In genomic region chr7:151315038-151315655, GRCh38 we compare ENCODE assay signal across 9 cellular contexts. TPM values are rescaled to one million over a fixed set of nuclear protein-coding genes. Genes with fewer than 3 reads are reported as not detected.
DNase-seq lines count a peak whose midpoint lies in the region; ATAC-seq and TF ChIP-seq lines count a peak whose summit lies in the region.
"Had no signal": no experiment of that assay in that cellular context is flagged by ENCODE, and none has a peak within 500 bp of the region (broad histone marks: within the 10 kb centered on the region; RNA-seq: fewer than 3 reads in every experiment).

No MANE protein-coding gene starts in this region.

- H3K27me3 Mint-ChIP-seq in activated T-helper 2 cell treated with anti-CD3 and anti-CD28 coated beads, Interferon-gamma antibody, Interleukin-2, Interleukin-4, amounts not matched to agents 10 μg/mL and 5 μg/mL and 100 μg/mL, durations not matched to agents 14 hours and 24 hours and 36 hours (ENCODE audit: low read depth), result no peaks in the 10 kb centered on the region

- DNase-seq in NCI-H146 (lab: John Stamatoyannopoulos, UW) (peak; percentile 34), NCI-H146 treated with DMSO at 0.1 percent for 48 hours (lab: John Stamatoyannopoulos, UW; ENCODE audit: unreplicated experiment) (no peak), KG1 (lab: John Stamatoyannopoulos, UW) (peak; percentile 28), RWPE2 (ENCODE audit: low spot score) (no peak), foreskin keratinocyte (no peak), omental fat pad (ENCODE audit: low spot score) (peak; percentile 60), tibial artery (peak; percentile 70 to 73)
- DNase-seq in activated T-helper 2 cell treated with anti-CD3 and anti-CD28 coated beads, Interferon-gamma antibody, Interleukin-2, Interleukin-4, amounts not matched to agents 10 μg/mL and 5 μg/mL and 100 μg/mL, durations not matched to agents 14 hours and 24 hours and 36 hours (ENCODE audit: low spot score), result peak; percentile 69

- H3K4me1 Mint-ChIP-seq in activated T-helper 2 cell treated with anti-CD3 and anti-CD28 coated beads, Interferon-gamma antibody, Interleukin-2, Interleukin-4, amounts not matched to agents 10 μg/mL and 5 μg/mL and 100 μg/mL, durations not matched to agents 14 hours and 24 hours and 36 hours (ENCODE audit: low read depth), result peaks cover 7% of the 10 kb centered on the region

- TF ChIP-seq CTCF in RWPE2 (IDR thresholded peaks at IDR 0.05; ENCODE audit: poor library complexity, severe bottlenecking) (peak; percentile 81), foreskin keratinocyte (conservative IDR thresholded peaks at IDR 0.05) (peak; percentile 80), omental fat pad (IDR thresholded peaks at IDR 0.05) (peak in 1 of 3 donors; percentile 59), tibial artery (IDR thresholded peaks at IDR 0.05) (peak; percentile 79 to 81)

- H3K27ac ChIP-seq in RWPE2 (ENCODE audit: poor library complexity, severe bottlenecking) (no peak overlapping the region), foreskin keratinocyte (no peak overlapping the region), tibial artery (no peak overlapping the region)
- H3K27ac ChIP-seq: BLaER1 treated with 17β-estradiol and CSF1 and Interleukin-3, amounts not matched to agents 10 nM and 100 nM had no signal

- intact Hi-C loops in activated T-helper 2 cell treated with anti-CD3 and anti-CD28 coated beads, Interferon-gamma antibody, Interleukin-2, Interleukin-4, amounts not matched to agents 10 μg/mL and 5 μg/mL and 100 μg/mL, durations not matched to agents 14 hours and 24 hours and 36 hours (cut with micrococcal nuclease), result loop anchor here (1.0 kb wide), 1 partner anchor 35 kb away; no protein-coding TSS in a partner anchor
- intact Hi-C loops in tibial artery (cut with DNase I; ENCODE audit: low total_unique reads), result no loop called here

- no peaks in the 10 kb centered on the region for H3K4me1 ChIP-seq in RWPE2 (ENCODE audit: insufficient read depth, poor library complexity, severe bottlenecking)
- no peaks in the 10 kb centered on the region for H3K4me1 ChIP-seq in foreskin keratinocyte
- peaks cover 0 to 18% (median 13%) of the 10 kb centered on the region in 4 donors for H3K4me1 ChIP-seq in tibial artery
- H3K4me1 ChIP-seq: BLaER1 treated with 17β-estradiol and CSF1 and Interleukin-3, amounts not matched to agents 10 nM and 100 nM had no signal

- peaks cover 5% of the 10 kb centered on the region for H3K36me3 Mint-ChIP-seq in activated T-helper 2 cell treated with anti-CD3 and anti-CD28 coated beads, Interferon-gamma antibody, Interleukin-2, Interleukin-4, amounts not matched to agents 10 μg/mL and 5 μg/mL and 100 μg/mL, durations not matched to agents 14 hours and 24 hours and 36 hours (ENCODE audit: low read depth)

- no peak overlapping the region for H3K4me3 Mint-ChIP-seq in activated T-helper 2 cell treated with anti-CD3 and anti-CD28 coated beads, Interferon-gamma antibody, Interleukin-2, Interleukin-4, amounts not matched to agents 10 μg/mL and 5 μg/mL and 100 μg/mL, durations not matched to agents 14 hours and 24 hours and 36 hours (ENCODE audit: low read depth)

- H3K4me3 ChIP-seq in RWPE2 (ENCODE audit: severe bottlenecking) (no peak overlapping the region), tibial artery (no peak overlapping the region)
- H3K4me3 ChIP-seq: BLaER1 treated with 17β-estradiol and CSF1 and Interleukin-3, amounts not matched to agents 10 nM and 100 nM had no signal

- peak; percentile 79 for ATAC-seq in RWPE2 (ENCODE audit: low read depth)
- ATAC-seq in foreskin keratinocyte, result peak; percentile 75
- ATAC-seq in omental fat pad (ENCODE audit: low FRiP score), result peak; percentile 62

- H3K36me3 ChIP-seq in RWPE2 (ENCODE audit: low read depth) (no peaks in the 10 kb centered on the region), tibial artery (no peaks in the 10 kb centered on the region)

- H3K9me3 ChIP-seq in RWPE2 (ENCODE audit: severe bottlenecking) (peaks cover 2% of the 10 kb centered on the region), tibial artery (peaks cover 0 to 13% (median 12%) of the 10 kb centered on the region in 3 donors)

- no peak overlapping the region for H3K27ac Mint-ChIP-seq in activated T-helper 2 cell treated with anti-CD3 and anti-CD28 coated beads, Interferon-gamma antibody, Interleukin-2, Interleukin-4, amounts not matched to agents 10 μg/mL and 5 μg/mL and 100 μg/mL, durations not matched to agents 14 hours and 24 hours and 36 hours

- H3K27me3 ChIP-seq in RWPE2 (ENCODE audit: insufficient read depth, poor library complexity, severe bottlenecking) (no peaks in the 10 kb centered on the region), foreskin keratinocyte (peaks cover 3% of the 10 kb centered on the region), tibial artery (no peaks in the 10 kb centered on the region)
- H3K27me3 ChIP-seq: BLaER1 treated with 17β-estradiol and CSF1 and Interleukin-3, amounts not matched to agents 10 nM and 100 nM had no signal

- H3K9me3 Mint-ChIP-seq in activated T-helper 2 cell treated with anti-CD3 and anti-CD28 coated beads, Interferon-gamma antibody, Interleukin-2, Interleukin-4, amounts not matched to agents 10 μg/mL and 5 μg/mL and 100 μg/mL, durations not matched to agents 14 hours and 24 hours and 36 hours, result peaks cover 21% of the 10 kb centered on the region

RNA-seq across cellular contexts. Expression of gene NUB1, which starts 26.5 kb away (rescaled TPM):
- 49.2 and 57.0 TPM in 2 replicates for total RNA-seq in activated T-helper 2 cell treated with anti-CD3 and anti-CD28 coated beads, Interferon-gamma antibody, Interleukin-2, Interleukin-4, amounts not matched to agents 10 μg/mL and 5 μg/mL and 100 μg/mL, durations not matched to agents 14 hours and 24 hours and 36 hours
- total RNA-seq in foreskin keratinocyte, result 31.6 and 32.3 TPM in 2 replicates
- 21.5 and 22.0 TPM in 2 replicates for polyA plus RNA-seq in foreskin keratinocyte
- 10 to 100 TPM; 48.6 to 76.4 (median 56.0) TPM for total RNA-seq in omental fat pad

Comparison
In these comparisons a context has a peak if more than half of its experiments do, and no peak if none do; other contexts are left out.
1. DNase-seq: peak in NCI-H146 (single experiment), KG1 (single experiment), activated T-helper 2 cell treated with anti-CD3 and anti-CD28 coated beads, Interferon-gamma antibody, Interleukin-2, Interleukin-4, amounts not matched to agents 10 μg/mL and 5 μg/mL and 100 μg/mL, durations not matched to agents 14 hours and 24 hours and 36 hours (single experiment), omental fat pad (single experiment) and tibial artery (2 of 2); none in NCI-H146 treated with DMSO at 0.1 percent for 48 hours (single experiment), RWPE2 (single experiment) and foreskin keratinocyte (0 of 2).
2. Peak in every context shown above with its lines, with median percentiles within 50 percentile points of each other: ATAC-seq.